ENCODE assay signal across 12 cellular contexts in the genomic region with DNA sequence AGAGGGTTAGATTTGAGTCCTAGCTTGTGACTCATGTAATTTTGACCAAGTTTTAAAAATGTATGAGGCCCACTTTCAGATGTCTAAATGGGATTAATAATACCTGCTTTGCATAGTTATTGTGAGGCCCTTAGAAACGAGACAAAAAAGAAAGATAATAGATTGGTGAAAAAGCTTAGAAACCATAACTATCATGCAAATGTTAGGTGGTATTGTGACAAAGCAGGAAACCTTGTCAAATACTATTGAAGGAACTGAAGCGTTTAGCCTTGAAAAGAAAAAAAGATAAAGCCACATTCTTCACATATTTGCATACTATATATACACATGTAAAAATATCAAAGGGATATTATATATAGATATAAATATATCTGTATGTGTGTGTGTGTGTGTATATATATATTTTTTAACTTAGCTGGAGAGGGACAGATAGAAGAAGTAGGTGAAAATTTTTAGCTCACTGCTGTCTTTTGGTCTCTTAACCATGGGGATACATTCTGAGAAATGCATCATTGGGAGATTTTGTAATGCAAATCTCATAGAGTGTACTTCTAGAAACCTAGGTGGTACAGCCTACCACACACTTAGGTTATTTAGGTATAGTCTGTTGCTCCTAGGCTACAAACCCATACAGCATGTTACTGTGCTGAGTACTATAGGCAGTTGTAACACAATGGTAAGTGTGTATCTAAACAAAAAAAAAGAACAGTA.
DNase-seq lines count a peak whose midpoint lies in the region; ATAC-seq and TF ChIP-seq lines count a peak whose summit lies in the region.
"Had no signal": no experiment of that assay in that cellular context is flagged by ENCODE, and none has a peak within 500 bp of the region (broad histone marks: within the 10 kb centered on the region; RNA-seq: fewer than 3 reads in every experiment).

No MANE protein-coding gene starts in this region.

- no peaks in the 10 kb centered on the region for H3K9me3 ChIP-seq in prostate gland

- no peaks in the 10 kb centered on the region for H3K4me1 Mint-ChIP-seq in activated naive CD8-positive, alpha-beta T cell treated with anti-CD3 and anti-CD28 coated beads for 36 hours

- H3K36me3 ChIP-seq in prostate gland, result no peaks in the 10 kb centered on the region

- H3K4me3 ChIP-seq in prostate gland, result no peak overlapping the region
- H3K4me3 ChIP-seq: smooth muscle cell had no signal

- intact Hi-C loops in prostate gland (cut with DNase I), result no loop called here
- intact Hi-C loops in sciatic nerve (cut with DNase I), result no loop called here

- peak; percentile 51 for ATAC-seq in GM18873 (IDR thresholded peaks at IDR 0.05; ENCODE audit: low FRiP score, unreplicated experiment)
- peak; percentile 67 for ATAC-seq in GM21786 (IDR thresholded peaks at IDR 0.05; ENCODE audit: unreplicated experiment)
- ATAC-seq in HG03342 (IDR thresholded peaks at IDR 0.05; ENCODE audit: unreplicated experiment), result peak; percentile 73
- no peak for ATAC-seq in sciatic nerve

- peaks cover 58% of the 10 kb centered on the region for H3K36me3 Mint-ChIP-seq in activated naive CD8-positive, alpha-beta T cell treated with anti-CD3 and anti-CD28 coated beads for 36 hours

- H3K27me3 ChIP-seq in prostate gland (replicated peaks; ENCODE audit: insufficient read depth), result no peaks in the 10 kb centered on the region

- no peak overlapping the region for H3K27ac Mint-ChIP-seq in activated naive CD8-positive, alpha-beta T cell treated with anti-CD3 and anti-CD28 coated beads for 36 hours

- H3K4me1 ChIP-seq in prostate gland (replicated peaks), result no peaks in the 10 kb centered on the region

- H3K27ac ChIP-seq in prostate gland, result no peak overlapping the region

- 84% methylated on average over 2 of the region's 2 CpGs for WGBS in prostate gland

- H3K9me3 Mint-ChIP-seq in activated naive CD8-positive, alpha-beta T cell treated with anti-CD3 and anti-CD28 coated beads for 36 hours, result no peaks in the 10 kb centered on the region

- no peak overlapping the region for H3K4me3 Mint-ChIP-seq in activated naive CD8-positive, alpha-beta T cell treated with anti-CD3 and anti-CD28 coated beads for 36 hours

- no peak for TF ChIP-seq POLR2A in prostate gland (IDR thresholded peaks at IDR 0.05)

- no peak for TF ChIP-seq CTCF in prostate gland (IDR thresholded peaks at IDR 0.05)

- no peaks in the 10 kb centered on the region for H3K27me3 Mint-ChIP-seq in activated naive CD8-positive, alpha-beta T cell treated with anti-CD3 and anti-CD28 coated beads for 36 hours
- H3K27me3 Mint-ChIP-seq: brain had no signal

- DNase-seq in kidney glomerular epithelial cell (lab: John Stamatoyannopoulos, UW) (peak; percentile 25), prostate gland (ENCODE audit: low spot score) (no peak), sciatic nerve (ENCODE audit: low spot score) (no peak), NCI-H1105 treated with DMSO at 0.1 percent for 48 hours (lab: John Stamatoyannopoulos, UW) (no peak)
- DNase-seq in activated naive CD8-positive, alpha-beta T cell treated with anti-CD3 and anti-CD28 coated beads for 36 hours, result no peak
- DNase-seq: NCI-H1694; stimulated activated CD8-positive, alpha-beta memory T cell treated with anti-CD3 and anti-CD28 coated beads, Interleukin-4, amount 100 ng/mL, for 48 hours had no signal
